ENCODE assay signal across 24 cellular contexts in genomic region chr1:113918243-113918642, GRCh38.
"Had no signal": no experiment of that assay in that cellular context is flagged by ENCODE, and none has a peak within 500 bp of the region (broad histone marks: within the 10 kb centered on the region; RNA-seq: fewer than 3 reads in every experiment).

No MANE protein-coding gene starts in this region.

- DNase-seq: cortex of kidney; effector memory CD8-positive, alpha-beta T cell; heart left ventricle; kidney; natural killer cell; occipital lobe; ovary; posterior cingulate gyrus; psoas muscle; right cardiac atrium; sigmoid colon; stimulated activated CD4-positive, alpha-beta T cell treated with anti-CD3 and anti-CD28 coated beads, Interleukin-2, amount 100 ng/mL, for 24 hours; stimulated activated CD4-positive, alpha-beta T cell treated with anti-CD3 and anti-CD28 coated beads, Interleukin-4, amount 100 ng/mL, for 24 hours; stimulated activated naive CD4-positive, alpha-beta T cell treated with Interleukin-2 at 50 U/mL for 16 hours; stomach; thyroid gland had no signal

- H3K27ac Mint-ChIP-seq: effector memory CD8-positive, alpha-beta T cell; memory B cell; natural killer cell; stimulated activated effector memory CD8-positive, alpha-beta T cell treated with anti-CD3 and anti-CD28 coated beads, Interleukin-12 subunit alpha, Interleukin-12 subunit beta, amount 100 ng/mL, for 72 hours; type B pancreatic cell had no signal

- H3K4me3 ChIP-seq: gastroesophageal sphincter, heart left ventricle, hepatocyte, lung, ovary, psoas muscle, sigmoid colon, stomach, thyroid gland had no signal

- H3K36me3 Mint-ChIP-seq: natural killer cell; stimulated activated effector memory CD8-positive, alpha-beta T cell treated with anti-CD3 and anti-CD28 coated beads, Interleukin-12 subunit alpha, Interleukin-12 subunit beta, amount 100 ng/mL, for 72 hours had no signal

- H3K4me3 Mint-ChIP-seq: effector memory CD8-positive, alpha-beta T cell; memory B cell; natural killer cell; stimulated activated effector memory CD8-positive, alpha-beta T cell treated with anti-CD3 and anti-CD28 coated beads, Interleukin-12 subunit alpha, Interleukin-12 subunit beta, amount 100 ng/mL, for 72 hours; type B pancreatic cell had no signal

- H3K27ac ChIP-seq: gastroesophageal sphincter, heart left ventricle, hepatocyte, ovary, psoas muscle, sigmoid colon, stomach, thyroid gland had no signal

- H3K27me3 Mint-ChIP-seq: effector memory CD8-positive, alpha-beta T cell; memory B cell had no signal

- FAIRE-seq: endometrium, kidney had no signal

- H3K9me3 Mint-ChIP-seq: effector memory CD8-positive, alpha-beta T cell; memory B cell; natural killer cell; stimulated activated effector memory CD8-positive, alpha-beta T cell treated with anti-CD3 and anti-CD28 coated beads, Interleukin-12 subunit alpha, Interleukin-12 subunit beta, amount 100 ng/mL, for 72 hours; type B pancreatic cell had no signal

- ATAC-seq: effector memory CD8-positive, alpha-beta T cell; gastroesophageal sphincter; heart left ventricle; left lobe of liver; natural killer cell; psoas muscle; right cardiac atrium had no signal

- H3K27me3 ChIP-seq: gastroesophageal sphincter, heart left ventricle, ovary, sigmoid colon, stomach, thyroid gland had no signal
